18 cellular contexts compared by ENCODE assay signal in genomic region chr7:40244226-40244625, GRCh38.
"Had no signal": no experiment of that assay in that cellular context is flagged by ENCODE, and none has a peak within 500 bp of the region (broad histone marks: within the 10 kb centered on the region; RNA-seq: fewer than 3 reads in every experiment).

No MANE protein-coding gene starts in this region.

- H3K27me3 Mint-ChIP-seq: activated T-helper 17 cell treated with anti-CD3 and anti-CD28 coated beads, Interleukin-2, amount 50 U/mL, for 72 hours; T-cell had no signal

- H3K27ac ChIP-seq: breast epithelium, dorsolateral prefrontal cortex, esophagus squamous epithelium, lower lobe of right lung, stomach, testis, upper lobe of left lung had no signal

- H3K4me3 Mint-ChIP-seq: activated T-helper 17 cell treated with anti-CD3 and anti-CD28 coated beads, Interleukin-2, amount 50 U/mL, for 72 hours; T-cell had no signal

- H3K27me3 ChIP-seq: breast epithelium, dorsolateral prefrontal cortex, esophagus squamous epithelium, stomach, testis, upper lobe of left lung had no signal

- H3K9me3 ChIP-seq: breast epithelium, esophagus squamous epithelium, lower lobe of right lung, stomach, testis, upper lobe of left lung had no signal

- H3K4me1 ChIP-seq: breast epithelium, esophagus squamous epithelium, lower lobe of right lung, testis, upper lobe of left lung had no signal

- DNase-seq: activated CD4-positive, alpha-beta T cell treated with anti-CD3 and anti-CD28 coated beads, Interleukin-2, amount 50 U/mL, for 4 hours; activated CD4-positive, CD25-positive, alpha-beta regulatory T cell treated with anti-CD3 and anti-CD28 coated beads, Interleukin-2, amount 50 U/mL, for 72 hours; activated naive CD4-positive, alpha-beta T cell treated with Interleukin-2 at 50 U/mL for 16 hours; aorta; dorsolateral prefrontal cortex; esophagus squamous epithelium; foreskin melanocyte; left cardiac atrium; lower lobe of right lung; stimulated activated CD4-positive, alpha-beta T cell treated with anti-CD3 and anti-CD28 coated beads, Interleukin-12 subunit alpha, Interleukin-12 subunit beta, amount 100 ng/mL, for 4 hours; stimulated activated CD4-positive, alpha-beta T cell treated with anti-CD3 and anti-CD28 coated beads, Interleukin-2, amount 100 ng/mL, for 24 hours; stomach; T-cell; T-helper 9 cell; testis; upper lobe of left lung had no signal

- H3K27ac Mint-ChIP-seq: activated T-helper 17 cell treated with anti-CD3 and anti-CD28 coated beads, Interleukin-2, amount 50 U/mL, for 72 hours; T-cell had no signal

- H3K36me3 ChIP-seq: breast epithelium, esophagus squamous epithelium, lower lobe of right lung, stomach, upper lobe of left lung had no signal

- H3K36me3 Mint-ChIP-seq: T-cell had no signal

- H3K4me3 ChIP-seq: breast epithelium, dorsolateral prefrontal cortex, esophagus squamous epithelium, lower lobe of right lung, stomach, testis, upper lobe of left lung had no signal

- ATAC-seq: activated T-helper 17 cell treated with anti-CD3 and anti-CD28 coated beads, Interleukin-2, amount 50 U/mL, for 72 hours; left cardiac atrium; lower lobe of right lung; T-cell had no signal

- H3K4me1 Mint-ChIP-seq: activated T-helper 17 cell treated with anti-CD3 and anti-CD28 coated beads, Interleukin-2, amount 50 U/mL, for 72 hours; T-cell had no signal

- H3K9me3 Mint-ChIP-seq: activated T-helper 17 cell treated with anti-CD3 and anti-CD28 coated beads, Interleukin-2, amount 50 U/mL, for 72 hours; T-cell had no signal
